In the genomic region with DNA sequence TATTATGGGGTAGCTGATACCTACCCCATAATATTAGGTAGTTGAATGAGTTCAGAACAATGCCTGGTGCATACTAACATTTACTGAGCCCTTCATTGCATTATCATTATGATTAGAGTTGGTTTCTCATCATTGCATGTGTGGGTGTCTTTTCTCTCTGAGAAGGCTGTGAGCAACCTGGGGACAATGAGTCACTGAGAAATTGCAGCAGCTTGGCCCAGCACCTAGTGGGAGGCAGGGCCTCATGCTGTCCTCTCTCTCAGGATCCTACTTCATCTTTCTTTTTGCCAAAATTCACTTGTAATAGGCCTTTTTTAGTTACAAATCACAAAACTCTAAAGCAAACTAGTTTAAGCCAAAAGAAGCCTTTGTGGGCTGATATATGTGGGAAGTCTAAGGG, we compare ENCODE assay signal across 10 cellular contexts. TPM values are rescaled to one million over a fixed set of nuclear protein-coding genes. Genes with fewer than 3 reads are reported as not detected.
DNase-seq lines count a peak whose midpoint lies in the region; ATAC-seq and TF ChIP-seq lines count a peak whose summit lies in the region.
"Had no signal": no experiment of that assay in that cellular context is flagged by ENCODE, and none has a peak within 500 bp of the region (broad histone marks: within the 10 kb centered on the region; RNA-seq: fewer than 3 reads in every experiment).

No MANE protein-coding gene starts in this region.

- intact Hi-C loops in lower leg skin (cut with DNase I; ENCODE audit: low total_unique reads) = no loop called here

- no peak for DNase-seq in AG04450 (ENCODE audit: low read depth, low spot score)
- DNase-seq in HT1080 (ENCODE audit: low read depth) = peak; percentile 28
- DNase-seq in middle frontal gyrus (ENCODE audit: extremely low spot score, low spot score) = peak; percentile 54
- no peak for DNase-seq in A172 (ENCODE audit: low spot score)
- DNase-seq in lower leg skin (ENCODE audit: low spot score in 2 of 2) = no peak
- DNase-seq in HuH-7.5 (ENCODE audit: low spot score) = no peak
- DNase-seq: NCI-H446 had no signal

- CTCF ChIA-PET in AG04450 (lab: Charles Lee) = interaction anchor here (0.6 kb wide), 1 partner anchor 1276 kb away, joined by 3 read pairs; a partner anchor contains a TSS

- H3K27me3 ChIP-seq in AG04450 (ENCODE audit: control insufficient read depth, insufficient read depth, low read length) = no peaks in the 10 kb centered on the region

- peak overlapping the region; percentile 97 for H3K27ac Mint-ChIP-seq in activated naive CD4-positive, alpha-beta T cell treated with anti-CD3 and anti-CD28 coated beads, Interleukin-2, amount 50 U/mL, for 24 hours

- peaks cover 7% of the 10 kb centered on the region for H3K36me3 Mint-ChIP-seq in activated naive CD4-positive, alpha-beta T cell treated with anti-CD3 and anti-CD28 coated beads, Interleukin-2, amount 50 U/mL, for 24 hours

- H3K9me3 Mint-ChIP-seq in activated naive CD4-positive, alpha-beta T cell treated with anti-CD3 and anti-CD28 coated beads, Interleukin-2, amount 50 U/mL, for 24 hours = peaks cover 3% of the 10 kb centered on the region

- H3K27ac ChIP-seq in AG04450 (ENCODE audit: low read depth, low read length) = peak overlapping the region; percentile 75

- peak overlapping the region; percentile 84 for H3K4me3 Mint-ChIP-seq in activated naive CD4-positive, alpha-beta T cell treated with anti-CD3 and anti-CD28 coated beads, Interleukin-2, amount 50 U/mL, for 24 hours

- no peaks in the 10 kb centered on the region for H3K9me3 ChIP-seq in AG04450 (ENCODE audit: control insufficient read depth, insufficient read depth, low read length)

- no peak overlapping the region for H3K4me3 ChIP-seq in AG04450 (ENCODE audit: low read depth, low read length)
- no peak overlapping the region for H3K4me3 ChIP-seq in lower leg skin (ENCODE audit: low read depth, poor library complexity, severe bottlenecking)

- ATAC-seq in GM21360 (IDR thresholded peaks at IDR 0.05; ENCODE audit: unreplicated experiment) = no peak

- no peaks in the 10 kb centered on the region for H3K27me3 Mint-ChIP-seq in activated naive CD4-positive, alpha-beta T cell treated with anti-CD3 and anti-CD28 coated beads, Interleukin-2, amount 50 U/mL, for 24 hours

- no peak for TF ChIP-seq CTCF in AG04450 (IDR thresholded peaks at IDR 0.05; ENCODE audit: low read depth, low read length)
- TF ChIP-seq CTCF in lower leg skin (IDR thresholded peaks at IDR 0.05) = no peak

- no peak for TF ChIP-seq POLR2A in lower leg skin (IDR thresholded peaks at IDR 0.05)

- POLR2A ChIA-PET in AG04450 (lab: Yijun Ruan, JAX) = interaction anchor here (0.7 to 1.0 kb wide), 2 partner anchors 29 to 30 kb away, joined by 3 to 6 read pairs; a partner anchor contains a TSS

- peaks cover 66% of the 10 kb centered on the region for H3K4me1 Mint-ChIP-seq in activated naive CD4-positive, alpha-beta T cell treated with anti-CD3 and anti-CD28 coated beads, Interleukin-2, amount 50 U/mL, for 24 hours

RNA-seq across cellular contexts. Expression of a gene that starts 8.4 kb away (rescaled TPM):
- 26.8 and 28.7 TPM in 2 replicates for polyA plus RNA-seq in AG04450 (2011; rRNA removed)
- polyA minus RNA-seq in AG04450 (2011; rRNA and poly(A)+ RNA removed) = 14.6 and 17.7 TPM in 2 replicates
- total RNA-seq in HT1080 (2014; rRNA removed; shearing (Covaris generic)) = 36.9 and 44.1 TPM in 2 replicates
- polyA plus RNA-seq in HT1080 (2015; cell fraction: cytosol; rRNA removed) = 24.3 and 27.4 TPM in 2 replicates
- polyA plus RNA-seq in HT1080 (2015; cell fraction: nucleus; rRNA removed) = 15.5 and 15.8 TPM in 2 replicates
- 78.3 and 82.6 TPM in 2 replicates for total RNA-seq in A172 (2014; rRNA removed; shearing (Covaris generic))
- total RNA-seq in lower leg skin = 10 to 100 TPM in 1 of 4 donors, 1 to 10 TPM in 3; 3.1 to 10.1 (median 9.4) TPM
- total RNA-seq: G401 had no signal

RNA-seq across cellular contexts. Expression of a gene that starts 14.2 kb away (rescaled TPM):
- 61.8 and 83.7 TPM in 2 replicates for polyA plus RNA-seq in AG04450 (2011; rRNA removed)
- polyA minus RNA-seq in AG04450 (2011; rRNA and poly(A)+ RNA removed) = 59.2 and 73.6 TPM in 2 replicates
- 91.5 and 104 TPM in 2 replicates for total RNA-seq in HT1080 (2014; rRNA removed; shearing (Covaris generic))
- 87.4 and 97.1 TPM in 2 replicates for polyA plus RNA-seq in HT1080 (2015; cell fraction: cytosol; rRNA removed)
- polyA plus RNA-seq in HT1080 (2015; cell fraction: nucleus; rRNA removed) = 54.0 and 62.6 TPM in 2 replicates
- 150 and 167 TPM in 2 replicates for total RNA-seq in A172 (2014; rRNA removed; shearing (Covaris generic))
- 10 to 100 TPM; 42.1 to 53.2 (median 47.0) TPM for total RNA-seq in lower leg skin

RNA-seq across cellular contexts. Expression of a gene that starts 14.8 kb away (rescaled TPM):
- 199 and 200 TPM in 2 replicates for polyA plus RNA-seq in AG04450 (2011; rRNA removed)
- polyA minus RNA-seq in AG04450 (2011; rRNA and poly(A)+ RNA removed) = 181 and 208 TPM in 2 replicates
- total RNA-seq in HT1080 (2014; rRNA removed; shearing (Covaris generic)) = 295 and 306 TPM in 2 replicates
- polyA plus RNA-seq in HT1080 (2015; cell fraction: cytosol; rRNA removed) = 261 and 270 TPM in 2 replicates
- 106 and 119 TPM in 2 replicates for polyA plus RNA-seq in HT1080 (2015; cell fraction: nucleus; rRNA removed)
- 196 and 274 TPM in 2 replicates for total RNA-seq in A172 (2014; rRNA removed; shearing (Covaris generic))
- 100 to 1,000 TPM in 3 of 4 donors, 10 to 100 TPM in 1; 89.6 to 151 (median 107) TPM for total RNA-seq in lower leg skin

RNA-seq across cellular contexts. Expression of a gene that starts 28.4 kb away (rescaled TPM):
- polyA plus RNA-seq in AG04450 (2011; rRNA removed) = 23.5 and 26.5 TPM in 2 replicates
- 37.5 and 56.8 TPM in 2 replicates for polyA minus RNA-seq in AG04450 (2011; rRNA and poly(A)+ RNA removed)
- total RNA-seq in HT1080 (2014; rRNA removed; shearing (Covaris generic)) = 27.8 and 30.9 TPM in 2 replicates
- 19.8 and 21.1 TPM in 2 replicates for polyA plus RNA-seq in HT1080 (2015; cell fraction: cytosol; rRNA removed)
- polyA plus RNA-seq in HT1080 (2015; cell fraction: nucleus; rRNA removed) = 17.1 and 25.1 TPM in 2 replicates
- 27.5 and 37.9 TPM in 2 replicates for total RNA-seq in A172 (2014; rRNA removed; shearing (Covaris generic))
- total RNA-seq in lower leg skin = 10 to 100 TPM in 3 of 4 donors, 1 to 10 TPM in 1; 7.9 to 27.2 (median 17.4) TPM

RNA-seq across cellular contexts. Expression of a gene that starts 32.0 kb away (rescaled TPM):
- polyA plus RNA-seq in AG04450 (2011; rRNA removed) = 17.8 and 22.4 TPM in 2 replicates
- 15.5 and 22.4 TPM in 2 replicates for polyA minus RNA-seq in AG04450 (2011; rRNA and poly(A)+ RNA removed)
- 1.4 and 2.3 TPM in 2 replicates for total RNA-seq in HT1080 (2014; rRNA removed; shearing (Covaris generic))
- 3.2 TPM in 2 replicates for polyA plus RNA-seq in HT1080 (2015; cell fraction: cytosol; rRNA removed)
- 74.0 and 83.3 TPM in 2 replicates for polyA plus RNA-seq in HT1080 (2015; cell fraction: nucleus; rRNA removed)
- 10.2 and 15.6 TPM in 2 replicates for total RNA-seq in A172 (2014; rRNA removed; shearing (Covaris generic))
- 10 to 100 TPM; 34.9 to 93.9 (median 54.3) TPM for total RNA-seq in lower leg skin

Comparison
In these comparisons a context has a peak if more than half of its experiments do, and no peak if none do; other contexts are left out.
1. DNase-seq: peak in HT1080 (single experiment) and middle frontal gyrus (single experiment); none in AG04450 (single experiment), A172 (single experiment), lower leg skin (0 of 2) and HuH-7.5 (single experiment).